Comparison of ENCODE assay signal across 8 cellular contexts in the genomic region with DNA sequence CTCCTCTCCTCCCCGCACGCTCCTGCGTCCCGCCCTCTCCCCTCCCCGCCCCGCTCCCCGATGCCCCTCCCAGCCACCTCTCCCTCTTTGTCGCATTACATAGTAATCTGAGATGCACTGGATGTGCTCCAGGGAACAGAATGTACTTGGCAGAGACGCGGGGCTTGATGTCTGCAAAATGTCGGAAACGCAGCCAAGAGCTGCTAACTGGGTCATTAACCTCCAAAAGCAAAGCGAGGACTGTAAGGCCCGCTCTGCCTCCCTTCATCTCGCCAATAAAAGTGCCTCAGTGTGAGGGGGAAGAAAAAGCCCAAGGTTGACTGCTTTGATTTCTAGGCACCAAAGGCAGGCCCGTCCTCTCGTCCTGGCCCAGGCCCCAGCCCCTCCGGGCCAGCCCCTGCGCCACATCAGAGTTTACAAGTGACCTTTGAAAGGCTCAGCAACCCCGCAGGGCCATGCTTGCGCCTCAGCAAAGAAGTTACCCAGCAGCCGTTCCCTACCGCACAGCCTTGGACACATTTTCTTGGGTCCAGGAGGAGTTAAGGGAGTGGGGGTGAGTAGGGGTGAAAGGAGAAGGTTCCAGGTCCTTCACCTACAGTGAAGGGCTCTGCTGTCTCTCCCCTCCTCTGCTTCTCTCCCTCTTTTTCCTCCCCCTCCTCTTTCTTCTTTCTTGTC.
DNase-seq lines count a peak whose midpoint lies in the region; TF ChIP-seq lines count a peak whose summit lies in the region.

No MANE protein-coding gene starts in this region.

- H3K27ac ChIP-seq in VCaP (peak overlapping the region; percentile 95), osteoblast (ENCODE audit: low read depth, low read length) (peak overlapping the region; percentile 79)
- H3K27ac ChIP-seq in CD8-positive, alpha-beta memory T cell (ENCODE audit: low read depth, low read length): no peak overlapping the region

- peak overlapping the region; percentile 69 for H3K4me3 ChIP-seq in osteoblast (ENCODE audit: insufficient read depth, low read length)
- no peak overlapping the region for H3K4me3 ChIP-seq in CD8-positive, alpha-beta memory T cell (ENCODE audit: low read length)

- H3K36me3 ChIP-seq in osteoblast (ENCODE audit: insufficient read depth, low read length): no peaks in the 10 kb centered on the region
- no peaks in the 10 kb centered on the region for H3K36me3 ChIP-seq in CD8-positive, alpha-beta memory T cell (ENCODE audit: insufficient read depth, low read length)

- peak overlapping the region; percentile 38 for H2AFZ ChIP-seq in osteoblast (ENCODE audit: low read length)

- H3K79me2 ChIP-seq in osteoblast (ENCODE audit: insufficient read depth, low read length): no peaks in the 10 kb centered on the region

- TF ChIP-seq CTCF in VCaP (conservative IDR thresholded peaks at IDR 0.05): no peak
- TF ChIP-seq CTCF in osteoblast (IDR thresholded peaks at IDR 0.05; ENCODE audit: extremely low read depth, low read depth, low read length): no peak

- peaks cover 4 to 17% of the 10 kb centered on the region in 2 donors for H3K27me3 Mint-ChIP-seq in CD8-positive, alpha-beta memory T cell

- CTCF ChIA-PET in CD8-positive, alpha-beta memory T cell (lab: Charles Lee): interaction anchor here (1.1 to 1.5 kb wide), 3 partner anchors 8 to 1208 kb away, joined by 3 to 9 read pairs (median 5); no protein-coding TSS in a partner anchor

- H3K27me3 ChIP-seq in osteoblast (ENCODE audit: insufficient read depth, low read length): no peaks in the 10 kb centered on the region
- H3K27me3 ChIP-seq in CD8-positive, alpha-beta memory T cell (ENCODE audit: insufficient read depth, low read length, poor library complexity, severe bottlenecking): no peaks in the 10 kb centered on the region

- H3K4me3 Mint-ChIP-seq in CD8-positive, alpha-beta memory T cell: no peak overlapping the region

- H4K20me1 ChIP-seq in osteoblast (ENCODE audit: insufficient read depth, low read length): no peaks in the 10 kb centered on the region

- peaks cover 25% of the 10 kb centered on the region for H3K4me1 ChIP-seq in osteoblast (ENCODE audit: insufficient read depth, low read length)
- H3K4me1 ChIP-seq in CD8-positive, alpha-beta memory T cell (ENCODE audit: insufficient read depth, low read length): no peaks in the 10 kb centered on the region

- no peaks in the 10 kb centered on the region for H3K9me3 Mint-ChIP-seq in CD8-positive, alpha-beta memory T cell

- POLR2A ChIA-PET in CD8-positive, alpha-beta memory T cell (lab: Charles Lee): no interaction called here

- no peaks in the 10 kb centered on the region for H3K4me1 Mint-ChIP-seq in CD8-positive, alpha-beta memory T cell

- H3K27ac Mint-ChIP-seq in CD8-positive, alpha-beta memory T cell: no peak overlapping the region

- DNase-seq in COLO668 (lab: John Stamatoyannopoulos, UW; ENCODE audit: unreplicated experiment) (peak; percentile 70), NCI-H128 (lab: John Stamatoyannopoulos, UW; ENCODE audit: unreplicated experiment) (peak; percentile 88), glomerular visceral epithelial cell (ENCODE audit: extremely low spot score) (peak; percentile 83), osteoblast (ENCODE audit: insufficient read length, low spot score, missing footprints) (peak; percentile 85), NCI-H226 (no peak)
- DNase-seq in CD8-positive, alpha-beta memory T cell: no peak
- DNase-seq in effector CD4-positive, alpha-beta T cell: no peak

- no peaks in the 10 kb centered on the region for H3K9me3 ChIP-seq in osteoblast (ENCODE audit: low read depth, low read length)
- no peaks in the 10 kb centered on the region for H3K9me3 ChIP-seq in CD8-positive, alpha-beta memory T cell (ENCODE audit: low read length)

- peaks cover 0 to 21% (median 2%) of the 10 kb centered on the region in 3 donors for H3K36me3 Mint-ChIP-seq in CD8-positive, alpha-beta memory T cell

- H3K4me2 ChIP-seq in osteoblast (ENCODE audit: insufficient read depth, low read length): peak overlapping the region; percentile 66

Comparison
In these comparisons a context has a peak if more than half of its experiments do, and no peak if none do; other contexts are left out.
1. DNase-seq: peak in COLO668 (single experiment), NCI-H128 (single experiment), glomerular visceral epithelial cell (single experiment) and osteoblast (single experiment); none in NCI-H226 (single experiment), CD8-positive, alpha-beta memory T cell (0 of 5) and effector CD4-positive, alpha-beta T cell (single experiment).